8 cellular contexts compared by ENCODE assay signal in genomic region chr5:14264605-14265316, GRCh38.
DNase-seq lines count a peak whose midpoint lies in the region; ATAC-seq and TF ChIP-seq lines count a peak whose summit lies in the region.

No MANE protein-coding gene starts in this region.

- intact Hi-C loops in left colon (cut with DNase I, micrococcal nuclease): loop anchor here in 1 of 2 donors (10.0 kb wide), 1 partner anchor 120 kb away; the partner anchor contains the start of gene TRIO

- no peak for TF ChIP-seq CTCF in AG09309 (IDR thresholded peaks at IDR 0.05; ENCODE audit: control insufficient read depth, insufficient read depth, low read depth, low read length, missing control alignments)

- no peak overlapping the region; the same call in 1 of the 2 replicates for H3K4me3 ChIP-seq in AG09309 (ENCODE audit: control insufficient read depth, low read depth, low read length)

- DNase-seq in AG09309 (ENCODE audit: low read depth) (peak; percentile 69), NCI-H2171 (lab: John Stamatoyannopoulos, UW) (peak; percentile 98), cerebellar nuclear complex (lab: John Stamatoyannopoulos, UW) (peak; percentile 36 to 82), left colon (peak; percentile 93 to 95)
- peak; percentile 52 for DNase-seq in activated CD4-positive, alpha-beta T cell treated with anti-CD3 and anti-CD28 coated beads for 1 hour
- DNase-seq in stimulated activated CD4-positive, alpha-beta T cell treated with anti-CD3 and anti-CD28 coated beads, Interleukin-2, amount 100 ng/mL, for 4 hours (ENCODE audit: low read depth): peak; percentile 64

- ATAC-seq in GM18907 (IDR thresholded peaks at IDR 0.05; ENCODE audit: unreplicated experiment) (peak; percentile 85), HG03103 (IDR thresholded peaks at IDR 0.05; ENCODE audit: low read depth, unreplicated experiment) (peak; percentile 85), left colon (peak; percentile 99)
